In the genomic region with DNA sequence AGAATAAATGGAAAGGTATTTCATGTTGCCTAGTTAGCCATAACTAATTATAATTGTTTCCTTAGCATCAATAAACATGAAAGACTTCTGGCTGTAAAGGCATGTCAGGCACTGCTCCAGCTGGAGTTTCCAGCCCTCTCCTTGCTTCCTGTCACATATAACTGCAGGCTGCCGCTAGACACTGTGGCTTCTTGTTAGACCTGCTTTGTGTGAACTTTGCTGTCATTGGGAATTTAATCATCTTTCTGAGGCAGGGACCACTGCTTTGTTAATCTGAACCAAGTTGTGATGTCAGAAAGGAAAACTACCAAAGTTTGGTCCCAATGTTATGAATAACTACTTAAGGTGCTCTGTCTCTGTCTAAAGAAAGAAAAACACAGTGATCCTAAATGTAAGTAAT, we compare ENCODE assay signal across 2 cellular contexts.
TF ChIP-seq lines count a peak whose summit lies in the region.

No MANE protein-coding gene starts in this region.

TF ChIP-seq in SK-N-SH, 30 proteins besides CTCF, POLR2A, EP300 and RAD21 (continued from another document):
- TF ChIP-seq, protein P1, sequence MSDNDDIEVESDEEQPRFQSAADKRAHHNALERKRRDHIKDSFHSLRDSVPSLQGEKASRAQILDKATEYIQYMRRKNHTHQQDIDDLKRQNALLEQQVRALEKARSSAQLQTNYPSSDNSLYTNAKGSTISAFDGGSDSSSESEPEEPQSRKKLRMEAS (IDR thresholded peaks at IDR 0.05; ENCODE audit: low read depth), result no peak
- TF ChIP-seq FOXM1 (IDR thresholded peaks at IDR 0.05; ENCODE audit: low read depth) (no peak), SIN3A (IDR thresholded peaks at IDR 0.05; ENCODE audit: borderline replicate concordance, low read depth, low read length) (no peak), RCOR1 (IDR thresholded peaks at IDR 0.05; ENCODE audit: low read length) (no peak), CHD2 (IDR thresholded peaks at IDR 0.05; ENCODE audit: low read length, partially characterized antibody) (no peak), TAF1 (IDR thresholded peaks at IDR 0.05; ENCODE audit: borderline replicate concordance, low read depth, low read length) (no peak), MEF2A (IDR thresholded peaks at IDR 0.05; ENCODE audit: borderline replicate concordance, low read depth) (no peak), GATA2 (CRISPR knock-in tag; IDR thresholded peaks at IDR 0.05) (no peak), RXRA (IDR thresholded peaks at IDR 0.05; ENCODE audit: borderline replicate concordance, low read depth) (no peak), ZBTB33 (IDR thresholded peaks at IDR 0.05; ENCODE audit: borderline replicate concordance, low read depth) (no peak)

TF ChIP-seq in SK-N-SH treated with all-trans-retinoic acid at 6 μM for 48 hours, 23 proteins besides CTCF, POLR2A, EP300 and RAD21 (continued from another document):
- TF ChIP-seq TSHZ2 (CRISPR knock-in tag; IDR thresholded peaks at IDR 0.05) (no peak), TCF4 (CRISPR knock-in tag; IDR thresholded peaks at IDR 0.05; ENCODE audit: borderline replicate concordance) (no peak), PPARA (CRISPR knock-in tag; IDR thresholded peaks at IDR 0.05; ENCODE audit: borderline replicate concordance) (no peak), ZNF70 (CRISPR knock-in tag; IDR thresholded peaks at IDR 0.05) (no peak), ZNF565 (CRISPR knock-in tag; conservative IDR thresholded peaks at IDR 0.05; ENCODE audit: low read depth) (no peak), ZFP30 (CRISPR knock-in tag; IDR thresholded peaks at IDR 0.05) (no peak), RARB (CRISPR knock-in tag; IDR thresholded peaks at IDR 0.05) (no peak), ZNF8 (CRISPR knock-in tag; IDR thresholded peaks at IDR 0.05) (no peak), ZFP3 (CRISPR knock-in tag; IDR thresholded peaks at IDR 0.05) (no peak), ARNTL (CRISPR knock-in tag; IDR thresholded peaks at IDR 0.05; ENCODE audit: borderline replicate concordance, low read depth) (no peak), BACH2 (CRISPR knock-in tag; IDR thresholded peaks at IDR 0.05; ENCODE audit: borderline replicate concordance) (no peak), CSRNP3 (CRISPR knock-in tag; IDR thresholded peaks at IDR 0.05) (no peak), ISL1 (CRISPR knock-in tag; IDR thresholded peaks at IDR 0.05) (no peak), CSDC2 (CRISPR knock-in tag; IDR thresholded peaks at IDR 0.05) (no peak)
- TF ChIP-seq, protein P2, sequence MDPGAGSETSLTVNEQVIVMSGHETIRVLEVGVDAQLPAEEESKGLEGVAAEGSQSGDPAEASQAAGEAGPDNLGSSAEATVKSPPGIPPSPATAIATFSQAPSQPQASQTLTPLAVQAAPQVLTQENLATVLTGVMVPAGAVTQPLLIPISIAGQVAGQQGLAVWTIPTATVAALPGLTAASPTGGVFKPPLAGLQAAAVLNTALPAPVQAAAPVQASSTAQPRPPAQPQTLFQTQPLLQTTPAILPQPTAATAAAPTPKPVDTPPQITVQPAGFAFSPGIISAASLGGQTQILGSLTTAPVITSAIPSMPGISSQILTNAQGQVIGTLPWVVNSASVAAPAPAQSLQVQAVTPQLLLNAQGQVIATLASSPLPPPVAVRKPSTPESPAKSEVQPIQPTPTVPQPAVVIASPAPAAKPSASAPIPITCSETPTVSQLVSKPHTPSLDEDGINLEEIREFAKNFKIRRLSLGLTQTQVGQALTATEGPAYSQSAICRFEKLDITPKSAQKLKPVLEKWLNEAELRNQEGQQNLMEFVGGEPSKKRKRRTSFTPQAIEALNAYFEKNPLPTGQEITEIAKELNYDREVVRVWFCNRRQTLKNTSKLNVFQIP (CRISPR knock-in tag; IDR thresholded peaks at IDR 0.05; ENCODE audit: borderline replicate concordance, low read depth), result no peak
- TF ChIP-seq, protein P3, sequence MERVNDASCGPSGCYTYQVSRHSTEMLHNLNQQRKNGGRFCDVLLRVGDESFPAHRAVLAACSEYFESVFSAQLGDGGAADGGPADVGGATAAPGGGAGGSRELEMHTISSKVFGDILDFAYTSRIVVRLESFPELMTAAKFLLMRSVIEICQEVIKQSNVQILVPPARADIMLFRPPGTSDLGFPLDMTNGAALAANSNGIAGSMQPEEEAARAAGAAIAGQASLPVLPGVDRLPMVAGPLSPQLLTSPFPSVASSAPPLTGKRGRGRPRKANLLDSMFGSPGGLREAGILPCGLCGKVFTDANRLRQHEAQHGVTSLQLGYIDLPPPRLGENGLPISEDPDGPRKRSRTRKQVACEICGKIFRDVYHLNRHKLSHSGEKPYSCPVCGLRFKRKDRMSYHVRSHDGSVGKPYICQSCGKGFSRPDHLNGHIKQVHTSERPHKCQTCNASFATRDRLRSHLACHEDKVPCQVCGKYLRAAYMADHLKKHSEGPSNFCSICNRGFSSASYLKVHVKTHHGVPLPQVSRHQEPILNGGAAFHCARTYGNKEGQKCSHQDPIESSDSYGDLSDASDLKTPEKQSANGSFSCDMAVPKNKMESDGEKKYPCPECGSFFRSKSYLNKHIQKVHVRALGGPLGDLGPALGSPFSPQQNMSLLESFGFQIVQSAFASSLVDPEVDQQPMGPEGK (CRISPR knock-in tag; IDR thresholded peaks at IDR 0.05; ENCODE audit: borderline replicate concordance), result no peak
